ENCODE assay signal across 16 cellular contexts in the genomic region with DNA sequence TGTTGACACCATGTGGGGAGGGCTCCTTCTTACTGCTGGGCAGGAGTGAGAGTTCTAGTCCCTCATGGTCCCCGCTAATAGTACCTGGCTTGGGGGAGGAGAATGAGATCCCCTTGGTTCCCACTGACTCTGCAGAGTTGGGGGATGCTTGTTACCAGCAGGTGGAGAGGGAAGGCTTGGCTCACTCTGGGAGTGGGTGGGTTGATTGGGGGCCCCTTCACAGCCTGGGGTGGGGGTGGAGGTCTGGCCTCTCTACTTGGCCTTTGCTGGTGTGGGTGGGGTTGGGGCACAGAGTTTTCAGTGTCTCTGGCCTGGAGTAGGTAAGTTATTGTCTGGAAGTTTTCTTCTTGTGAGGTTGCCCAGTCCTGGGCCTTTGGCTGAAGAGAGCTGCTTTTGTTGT. TPM values are rescaled to one million over a fixed set of nuclear protein-coding genes. Genes with fewer than 3 reads are reported as not detected.
DNase-seq lines count a peak whose midpoint lies in the region; ATAC-seq and TF ChIP-seq lines count a peak whose summit lies in the region.
"Had no signal": no experiment of that assay in that cellular context is flagged by ENCODE, and none has a peak within 500 bp of the region (broad histone marks: within the 10 kb centered on the region; RNA-seq: fewer than 3 reads in every experiment).

No MANE protein-coding gene starts in this region.

- H3K36me3 ChIP-seq in IMR-90 (ENCODE audit: control insufficient read depth, insufficient read depth, low read length) (no peaks in the 10 kb centered on the region), SK-N-SH (replicated peaks in 1 of 2; ENCODE audit: control insufficient read depth in 1 of 2, insufficient read depth in 2 of 2, low read length in 1 of 2) (peaks cover 0 to 4% of the 10 kb centered on the region in 2 experiments)

- H3K4me2 ChIP-seq in IMR-90 (ENCODE audit: low read depth, low read length) (no peak overlapping the region), SK-N-SH (no peak overlapping the region)

- H4K20me1 ChIP-seq in IMR-90 (ENCODE audit: insufficient read depth, low read length): no peaks in the 10 kb centered on the region
- H4K20me1 ChIP-seq in SK-N-SH (ENCODE audit: insufficient read depth): no peaks in the 10 kb centered on the region

- H3K27ac ChIP-seq in IMR-90 (ENCODE audit: insufficient read depth, low read length): no peak overlapping the region
- peak overlapping the region in 1 of 2 experiments; percentile 24; a peak in 1 of 4 replicates for H3K27ac ChIP-seq in SK-N-SH (ENCODE audit: low read depth in 2 of 2, low read length in 1 of 2)

- H3K56ac ChIP-seq in IMR-90 (ENCODE audit: extremely low read depth, insufficient read depth, low read length): no peak overlapping the region

- no peak overlapping the region for H3K18ac ChIP-seq in IMR-90 (ENCODE audit: low read depth, low read length)

- no peak for TF ChIP-seq EP300 in SK-N-SH (IDR thresholded peaks at IDR 0.05; ENCODE audit: borderline replicate concordance in 1 of 2, low read depth in 1 of 2, low read length in 1 of 2)

- BruUV-seq in IMR-90 (replicated peaks; lab: Mats Ljungman, UMichigan): no TSS peak

- no peak overlapping the region for H2BK5ac ChIP-seq in IMR-90 (ENCODE audit: low read depth, low read length, poor library complexity, severe bottlenecking)

- H4K5ac ChIP-seq in IMR-90 (ENCODE audit: low read depth, low read length): no peak overlapping the region

- H4K8ac ChIP-seq in IMR-90 (ENCODE audit: low read depth in 2 of 2, low read length in 2 of 2): no peak overlapping the region

- no peak overlapping the region for H3K4me3 ChIP-seq in IMR-90 (ENCODE audit: insufficient read depth, low read depth, low read length)
- no peak overlapping the region for H3K4me3 ChIP-seq in SK-N-SH (ENCODE audit: low read depth in 2 of 2, low read length in 1 of 2)
- H3K4me3 ChIP-seq: GM12878 had no signal

- no peak overlapping the region for H3K23ac ChIP-seq in IMR-90 (ENCODE audit: low read depth, low read length)

- no peak overlapping the region for H3K27ac Mint-ChIP-seq in osteocyte (ENCODE audit: unreplicated experiment)
- H3K27ac Mint-ChIP-seq: B cell; CD4-positive, alpha-beta T cell; HFFc6 had no signal

- no peak overlapping the region for H4K91ac ChIP-seq in IMR-90 (ENCODE audit: insufficient read depth, low read depth, low read length)

- POLR2A ChIA-PET in IMR-90 (lab: Charles Lee; ENCODE audit: unreplicated experiment): no interaction called here
- POLR2A ChIA-PET in SK-N-SH (lab: Yijun Ruan, JAX): no interaction called here

- H2BK20ac ChIP-seq in IMR-90 (ENCODE audit: low read depth, low read length): no peak overlapping the region

- no peaks in the 10 kb centered on the region for H3K36me3 Mint-ChIP-seq in osteocyte (ENCODE audit: unreplicated experiment)

- H3K27me3 Mint-ChIP-seq in osteocyte (ENCODE audit: unreplicated experiment): peaks cover 8% of the 10 kb centered on the region

- intact Hi-C loops in IMR-90 (cut with micrococcal nuclease): no loop called here

- H2BK15ac ChIP-seq in IMR-90 (ENCODE audit: low read depth, low read length): no peak overlapping the region

- no peak overlapping the region for H3K14ac ChIP-seq in IMR-90 (replicated peaks; ENCODE audit: low read depth, low read length)

- H2AK5ac ChIP-seq in IMR-90 (ENCODE audit: low read depth, low read length): no peak overlapping the region

- H2AFZ ChIP-seq in IMR-90 (replicated peaks; ENCODE audit: low read length, poor library complexity): peak overlapping the region; percentile 32
- H2AFZ ChIP-seq in SK-N-SH (ENCODE audit: low read depth): no peak overlapping the region

- CTCF ChIA-PET in IMR-90 (lab: Yijun Ruan, JAX) (interaction anchor here (0.6 kb wide), 1 partner anchor 7 kb away, joined by 3 read pairs; no protein-coding TSS in a partner anchor), SK-N-SH (lab: Yijun Ruan, JAX) (interaction anchor here (1.5 kb wide), 1 partner anchor 13 kb away, joined by 3 read pairs; no protein-coding TSS in a partner anchor)

- no peaks in the 10 kb centered on the region for H3F3A ChIP-seq in SK-N-SH (replicated peaks; ENCODE audit: insufficient read depth)

- DNase-seq in activated effector memory CD4-positive, alpha-beta T cell treated with anti-CD3 and anti-CD28 coated beads, Interleukin-2, amount 50 U/mL, for 16 hours: peak; percentile 27
- DNase-seq in activated effector memory CD4-positive, alpha-beta T cell treated with Interleukin-2 at 50 U/mL for 16 hours: no peak
- DNase-seq in D341Med (ENCODE audit: low spot score) (peak; percentile 3), IMR-90 (no peak), osteocyte (ENCODE audit: extremely low spot score, unreplicated experiment) (peak; percentile 46), SK-N-SH (no peak)
- no peak for DNase-seq in stimulated activated CD4-positive, alpha-beta T cell treated with anti-CD3 and anti-CD28 coated beads, Interleukin-4, amount 100 ng/mL, for 1 hour
- DNase-seq: C1 segment of cervical spinal cord; Calu3; CD4-positive, alpha-beta T cell; DMS79; HCEC 1CT; HFFc6 had no signal

- H3K9me3 ChIP-seq in IMR-90 (ENCODE audit: control insufficient read depth, insufficient read depth, low read length) (no peaks in the 10 kb centered on the region), SK-N-SH (no peaks in the 10 kb centered on the region)

- no peak overlapping the region for H3K4ac ChIP-seq in IMR-90 (ENCODE audit: low read depth, low read length)

- H2BK120ac ChIP-seq in IMR-90 (ENCODE audit: low read depth, low read length): no peak overlapping the region

- no peak overlapping the region for H3K9ac ChIP-seq in IMR-90 (ENCODE audit: low read depth, low read length)
- H3K9ac ChIP-seq in SK-N-SH: no peak overlapping the region

- no peak for TF ChIP-seq RAD21 in IMR-90 (IDR thresholded peaks at IDR 0.05; ENCODE audit: low read length)
- TF ChIP-seq RAD21 in SK-N-SH (IDR thresholded peaks at IDR 0.05; ENCODE audit: low read length): no peak

- H3K4me1 ChIP-seq in IMR-90 (ENCODE audit: control insufficient read depth, insufficient read depth, low read length) (no peaks in the 10 kb centered on the region), SK-N-SH (ENCODE audit: control insufficient read depth in 1 of 2, insufficient read depth in 2 of 2, low read depth in 1 of 2, low read length in 1 of 2) (peaks cover 0 to 14% of the 10 kb centered on the region in 2 experiments; a peak in 1 of 4 replicates)

- H3K79me2 ChIP-seq in SK-N-SH (ENCODE audit: insufficient read depth): no peaks in the 10 kb centered on the region

- no peaks in the 10 kb centered on the region for H3K79me1 ChIP-seq in IMR-90 (ENCODE audit: low read depth in 1 of 2, low read length in 2 of 2)

- TF ChIP-seq POLR2A in IMR-90 (IDR thresholded peaks at IDR 0.05; ENCODE audit: low read depth, low read length): no peak

- no peaks in the 10 kb centered on the region for H3K4me1 Mint-ChIP-seq in osteocyte (ENCODE audit: unreplicated experiment)
- H3K4me1 Mint-ChIP-seq: B cell had no signal

- H2AK9ac ChIP-seq in IMR-90 (replicated peaks; ENCODE audit: low read depth, low read length, poor library complexity): peak overlapping the region; percentile 28

- no peak overlapping the region for H3K4me3 Mint-ChIP-seq in osteocyte (ENCODE audit: unreplicated experiment)
- H3K4me3 Mint-ChIP-seq: B cell; CD4-positive, alpha-beta T cell; HFFc6 had no signal

- H3K27me3 ChIP-seq in IMR-90 (ENCODE audit: control insufficient read depth, insufficient read depth, low read length) (peaks cover 2% of the 10 kb centered on the region; the same call in 1 of the 2 replicates), SK-N-SH (ENCODE audit: insufficient read depth) (no peaks in the 10 kb centered on the region)

- ATAC-seq in IMR-90 (ENCODE audit: low read depth): no peak
- no peak for ATAC-seq in GM19455 (IDR thresholded peaks at IDR 0.05; ENCODE audit: unreplicated experiment)
- ATAC-seq: GM12878 had no signal

- H3K9me2 ChIP-seq in SK-N-SH: no peaks in the 10 kb centered on the region

- in situ Hi-C loops in IMR-90 (cut with MboI; ENCODE audit: low sequenced_read_pairs): no loop called here

- dilution Hi-C loops in IMR-90 (cut with HindIII; ENCODE audit: low sequenced_read_pairs, unreplicated experiment): no loop called here

- no peaks in the 10 kb centered on the region for H3K9me3 Mint-ChIP-seq in osteocyte (ENCODE audit: unreplicated experiment)
- H3K9me3 Mint-ChIP-seq: CD4-positive, alpha-beta T cell; HFFc6 had no signal

- H3K9me1 ChIP-seq in IMR-90 (ENCODE audit: insufficient read depth, low read length): no peaks in the 10 kb centered on the region

- no CpG with 5 or more reads among the region's 1 CpG for WGBS in IMR-90 (ENCODE audit: extremely low coverage in 2 of 2, insufficient read length in 1 of 2), 2 experiments
- WGBS in SK-N-SH (ENCODE audit: low lambda C conversion rate): 17% methylated on average over 1 of the region's 1 CpG

- TF ChIP-seq CTCF in IMR-90 (conservative IDR thresholded peaks at IDR 0.05; ENCODE audit: low read depth, low read length): no peak
- TF ChIP-seq CTCF in osteocyte (IDR thresholded peaks at IDR 0.05): no peak
- no peak for TF ChIP-seq CTCF in SK-N-SH (IDR thresholded peaks at IDR 0.05)

TF ChIP-seq in IMR-90, 13 proteins besides CTCF, POLR2A, EP300 and RAD21 (continues in another document):
- no peak for TF ChIP-seq NFE2L2 (IDR thresholded peaks at IDR 0.05; ENCODE audit: low read depth, low read length)

TF ChIP-seq in SK-N-SH, 30 proteins besides CTCF, POLR2A, EP300 and RAD21:
- TF ChIP-seq MXI1 (IDR thresholded peaks at IDR 0.05; ENCODE audit: low read depth, low read length) (no peak), YY1 (IDR thresholded peaks at IDR 0.05; ENCODE audit: low read depth) (no peak), SMC3 (IDR thresholded peaks at IDR 0.05; ENCODE audit: low read depth, low read length) (no peak), CHD2 (IDR thresholded peaks at IDR 0.05; ENCODE audit: low read length, partially characterized antibody) (no peak)
- TF ChIP-seq, protein P1, sequence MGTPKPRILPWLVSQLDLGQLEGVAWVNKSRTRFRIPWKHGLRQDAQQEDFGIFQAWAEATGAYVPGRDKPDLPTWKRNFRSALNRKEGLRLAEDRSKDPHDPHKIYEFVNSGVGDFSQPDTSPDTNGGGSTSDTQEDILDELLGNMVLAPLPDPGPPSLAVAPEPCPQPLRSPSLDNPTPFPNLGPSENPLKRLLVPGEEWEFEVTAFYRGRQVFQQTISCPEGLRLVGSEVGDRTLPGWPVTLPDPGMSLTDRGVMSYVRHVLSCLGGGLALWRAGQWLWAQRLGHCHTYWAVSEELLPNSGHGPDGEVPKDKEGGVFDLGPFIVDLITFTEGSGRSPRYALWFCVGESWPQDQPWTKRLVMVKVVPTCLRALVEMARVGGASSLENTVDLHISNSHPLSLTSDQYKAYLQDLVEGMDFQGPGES (IDR thresholded peaks at IDR 0.05; ENCODE audit: low read depth, low read length): no peak

RNA-seq across cellular contexts. Expression of a gene that starts 31.9 kb away (rescaled TPM):
- total RNA-seq in IMR-90 (2012; rRNA removed) (0.18 and 0.28 TPM in 2 replicates), osteocyte (0.05 and 0.08 TPM in 2 replicates)
- polyA plus RNA-seq in IMR-90 (2012; rRNA removed) (0.24 and 0.30 TPM in 2 replicates), SK-N-SH (2012; rRNA removed) (0.16 and 0.54 TPM in 2 replicates)
- polyA plus RNA-seq in IMR-90 (2012; cell fraction: cytosol; rRNA removed): 0.19 and 0.30 TPM in 2 replicates
- polyA plus RNA-seq in IMR-90 (2012; cell fraction: nucleus; rRNA removed; ENCODE audit: low replicate concordance): 0.05 and 0.11 TPM in 2 replicates
- polyA plus RNA-seq in SK-N-SH (2012; cell fraction: cytosol; rRNA removed): 0.36 and 0.88 TPM in 2 replicates
- 0.37 and 0.41 TPM in 2 replicates for polyA plus RNA-seq in SK-N-SH (2012; cell fraction: nucleus; rRNA removed)

Comparison
In these comparisons a context has a peak if more than half of its experiments do, and no peak if none do; other contexts are left out.
1. DNase-seq: peak in activated effector memory CD4-positive, alpha-beta T cell treated with anti-CD3 and anti-CD28 coated beads, Interleukin-2, amount 50 U/mL, for 16 hours (single experiment), D341Med (single experiment) and osteocyte (single experiment); none in activated effector memory CD4-positive, alpha-beta T cell treated with Interleukin-2 at 50 U/mL for 16 hours (single experiment), IMR-90 (single experiment), SK-N-SH (single experiment) and stimulated activated CD4-positive, alpha-beta T cell treated with anti-CD3 and anti-CD28 coated beads, Interleukin-4, amount 100 ng/mL, for 1 hour (single experiment).